8 cellular contexts compared by ENCODE assay signal in the genomic region with DNA sequence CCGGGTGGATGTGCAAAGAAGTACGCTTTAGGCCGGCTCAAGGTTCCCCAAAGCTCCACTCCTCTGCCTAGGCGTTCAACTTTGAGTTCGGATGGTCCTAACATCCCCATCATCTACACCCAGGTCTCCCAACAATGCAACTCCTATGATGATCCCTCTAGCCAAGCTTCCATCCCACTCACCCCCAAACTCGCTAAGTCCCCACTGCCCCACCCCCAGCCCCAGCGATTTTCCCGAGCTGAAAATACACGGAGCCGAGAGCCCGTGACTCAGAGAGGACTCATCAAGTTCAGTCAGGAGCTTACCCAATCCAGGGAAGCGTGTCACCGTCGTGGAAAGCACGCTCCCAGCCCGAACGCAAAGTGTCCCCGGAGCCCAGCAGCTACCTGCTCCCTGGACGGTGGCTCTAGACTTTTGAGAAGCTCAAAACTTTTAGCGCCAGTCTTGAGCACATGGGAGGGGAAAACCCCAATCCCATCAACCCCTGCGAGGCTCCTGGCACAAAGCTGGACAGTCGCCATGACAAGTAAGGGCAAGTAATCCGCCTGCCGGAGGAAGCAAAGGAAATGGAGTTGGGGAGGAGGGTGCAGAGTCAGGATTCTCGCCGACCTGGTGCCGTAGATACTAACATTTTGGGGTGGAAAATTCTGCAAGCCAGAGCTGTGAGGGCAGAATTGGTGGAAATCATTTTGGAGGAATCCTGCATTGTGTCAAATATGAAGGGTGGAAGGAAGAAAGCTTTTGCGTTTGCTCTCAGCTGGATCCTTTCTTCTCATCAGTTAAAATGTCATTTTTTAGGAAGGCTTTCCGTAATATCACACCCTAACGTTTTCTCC. TPM values are rescaled to one million over a fixed set of nuclear protein-coding genes. Genes with fewer than 3 reads are reported as not detected.
DNase-seq lines count a peak whose midpoint lies in the region; ATAC-seq and TF ChIP-seq lines count a peak whose summit lies in the region.

A gene (minus strand): TSS at position 419 of the 836 bp plus-strand sequence. CDS start 10,896 bp downstream, outside the sequence.

- POLR2A ChIA-PET in PC-9 (lab: Charles Lee; ENCODE audit: unreplicated experiment): interaction anchor here (0.5 to 2.3 kb wide), 23 partner anchors 37 to 1996 kb away, joined by 3 to 20 read pairs (median 5); a partner anchor contains a TSS

- peak; percentile 97 for TF ChIP-seq POLR2A in GM15510 (IDR thresholded peaks at IDR 0.05; ENCODE audit: borderline replicate concordance, extremely low read depth, insufficient read length)

- TF ChIP-seq CTCF in PC-9 (conservative IDR thresholded peaks at IDR 0.05) (no peak), mucosa of descending colon (IDR thresholded peaks at IDR 0.05) (no peak)

- H3K4me1 ChIP-seq in PC-9 (replicated peaks; ENCODE audit: insufficient read depth) (peaks cover 10% of the 10 kb centered on the region), mucosa of descending colon (ENCODE audit: low read depth) (peaks cover 23% of the 10 kb centered on the region)

- H3K79me2 ChIP-seq in PC-9 (ENCODE audit: low read depth): peaks cover 67% of the 10 kb centered on the region

- DNase-seq in KBM-7 (peak; percentile 90), PC-9 (peak; percentile 81 to 90), activated T-cell treated with anti-CD3 and anti-CD28 coated beads for 4 hours (peak; percentile 82), epithelial cell of prostate (ENCODE audit: low read depth, low spot score) (peak; percentile 66), mucosa of descending colon (peak; percentile 88 to 94 (median 90))
- peak; percentile 66 to 71 for DNase-seq in stimulated activated CD8-positive, alpha-beta memory T cell treated with anti-CD3 and anti-CD28 coated beads, Interleukin-2, amount 100 ng/mL, for 48 hours (ENCODE audit: low read depth in 2 of 2)

- BruUV-seq in PC-9 (replicated peaks; lab: Mats Ljungman, UMichigan): TSS peak; percentile 60

- CTCF ChIA-PET in PC-9 (lab: Charles Lee): interaction anchor here (0.5 to 1.9 kb wide), 21 partner anchors 26 to 557 kb away, joined by 3 to 20 read pairs (median 4); a partner anchor contains a TSS

- H3K36me3 ChIP-seq in PC-9 (ENCODE audit: low read depth) (peaks cover 18% of the 10 kb centered on the region), mucosa of descending colon (ENCODE audit: low read depth) (no peaks in the 10 kb centered on the region)

- peaks cover 33% of the 10 kb centered on the region for H3F3A ChIP-seq in PC-9 (ENCODE audit: insufficient read depth, low read depth)

- no peaks in the 10 kb centered on the region for H3K9me2 ChIP-seq in PC-9 (ENCODE audit: insufficient read depth)

- H3K4me3 ChIP-seq in PC-9 (peak within 1 kb of the TSS; percentile 99), mucosa of descending colon (peak within 1 kb of the TSS; percentile 72)

- H3K27ac ChIP-seq in PC-9: peak within 1 kb of the TSS; percentile 96
- peak within 1 kb of the TSS; percentile 99 for H3K27ac ChIP-seq in epithelial cell of prostate

- H3K27me3 ChIP-seq in PC-9 (ENCODE audit: insufficient read depth, low read depth): no peaks in the 10 kb centered on the region

- H3K9me3 ChIP-seq in PC-9 (ENCODE audit: insufficient read depth, low read depth) (no peaks in the 10 kb centered on the region), mucosa of descending colon (no peaks in the 10 kb centered on the region)

- peak within 1 kb of the TSS; percentile 98 for H3K4me2 ChIP-seq in PC-9

- in situ Hi-C loops in KBM-7 (cut with MboI; ENCODE audit: low pct_unique_long_range_greater_than_20kb, low sequenced_read_pairs): no loop called here

- intact Hi-C loops in PC-9 (cut with micrococcal nuclease; ENCODE audit: unreplicated experiment): loop anchor here (5.0 kb wide), 6 partner anchors 55 to 640 kb away; a partner anchor contains a TSS
- intact Hi-C loops in mucosa of descending colon (cut with DNase I, micrococcal nuclease): loop anchor here in 1 of 2 donors (10.0 kb wide), 1 partner anchor 52 kb away; a partner anchor contains a TSS

- H4K20me1 ChIP-seq in PC-9 (ENCODE audit: insufficient read depth): peaks cover 28% of the 10 kb centered on the region

- peak within 1 kb of the TSS; percentile 86 for H2AFZ ChIP-seq in PC-9

- ATAC-seq in mucosa of descending colon: peak; percentile 73
- ATAC-seq in HG03025 (IDR thresholded peaks at IDR 0.05; ENCODE audit: low FRiP score, unreplicated experiment): no peak

RNA-seq across cellular contexts. Expression of the gene that starts here (rescaled TPM):
- total RNA-seq in PC-9 (2021) (307 and 340 TPM in 2 replicates), mucosa of descending colon (10 to 100 TPM; 33.9 to 75.2 (median 57.0) TPM)
